In the genomic region with DNA sequence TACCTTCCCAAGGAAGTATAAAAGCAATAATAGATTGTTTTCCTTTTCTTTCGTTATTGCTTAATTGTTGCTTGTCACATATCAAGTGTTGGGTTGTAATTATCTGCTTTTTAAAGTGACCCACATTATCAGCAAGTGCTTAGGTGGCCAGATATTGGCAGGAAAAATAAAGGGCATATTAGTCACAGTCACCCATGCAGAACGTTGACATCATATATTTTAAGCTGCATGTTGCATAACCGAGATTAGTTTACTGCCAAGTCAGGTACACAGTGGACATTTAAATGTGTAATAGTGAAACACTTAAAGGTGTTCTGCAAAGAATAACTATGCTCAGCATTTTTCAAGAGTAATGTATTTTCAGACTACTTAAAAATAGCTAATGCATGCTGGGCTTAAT, we compare ENCODE assay signal across 14 cellular contexts. TPM values are rescaled to one million over a fixed set of nuclear protein-coding genes. Genes with fewer than 3 reads are reported as not detected.
A peak's percentile ranks its signal among the peaks of the same experiment; 100 is the strongest.
DNase-seq lines count a peak whose midpoint lies in the region; ATAC-seq and TF ChIP-seq lines count a peak whose summit lies in the region.
"Had no signal": no experiment of that assay in that cellular context is flagged by ENCODE, and none has a peak within 500 bp of the region (broad histone marks: within the 10 kb centered on the region; RNA-seq: fewer than 3 reads in every experiment).

No MANE protein-coding gene starts in this region.

- intact Hi-C loops in left ventricle myocardium superior (cut with micrococcal nuclease) = no loop called here

- no peaks in the 10 kb centered on the region for H3K27me3 ChIP-seq in RWPE2 (ENCODE audit: insufficient read depth, poor library complexity, severe bottlenecking)

- H3K36me3 Mint-ChIP-seq in stimulated activated memory B cell treated with anti-CD40 and anti-IgM and Interleukin-4, amounts not matched to agents 10 μg/mL and 1 μg/mL and 100 μg/mL, for 72 hours = no peaks in the 10 kb centered on the region
- H3K36me3 Mint-ChIP-seq: activated naive CD4-positive, alpha-beta T cell treated with anti-CD3 and anti-CD28 coated beads, Interleukin-2, amount 10 ng/mL, durations not matched to agents 7 days and 5 days had no signal

- H3K27me3 Mint-ChIP-seq in stimulated activated memory B cell treated with anti-CD40 and anti-IgM and Interleukin-4, amounts not matched to agents 10 μg/mL and 1 μg/mL and 100 μg/mL, for 72 hours = no peaks in the 10 kb centered on the region
- H3K27me3 Mint-ChIP-seq: activated naive CD4-positive, alpha-beta T cell treated with anti-CD3 and anti-CD28 coated beads, Interleukin-2, amount 10 ng/mL, durations not matched to agents 7 days and 5 days had no signal

- no peaks in the 10 kb centered on the region for H3K9me3 ChIP-seq in RWPE2 (ENCODE audit: severe bottlenecking)

- no peaks in the 10 kb centered on the region for H3K36me3 ChIP-seq in RWPE2 (ENCODE audit: low read depth)

- no peak for TF ChIP-seq CTCF in RWPE2 (IDR thresholded peaks at IDR 0.05; ENCODE audit: poor library complexity, severe bottlenecking)

- no peaks in the 10 kb centered on the region for H3K9me3 Mint-ChIP-seq in stimulated activated memory B cell treated with anti-CD40 and anti-IgM and Interleukin-4, amounts not matched to agents 10 μg/mL and 1 μg/mL and 100 μg/mL, for 72 hours
- H3K9me3 Mint-ChIP-seq: activated naive CD4-positive, alpha-beta T cell treated with anti-CD3 and anti-CD28 coated beads, Interleukin-2, amount 10 ng/mL, durations not matched to agents 7 days and 5 days had no signal

- in situ Hi-C loops in ACHN (cut with HindIII; ENCODE audit: low pct_ligation_motif_present, low pct_unique_long_range_greater_than_20kb, low sequenced_read_pairs) = no loop called here

- H3K4me1 Mint-ChIP-seq in stimulated activated memory B cell treated with anti-CD40 and anti-IgM and Interleukin-4, amounts not matched to agents 10 μg/mL and 1 μg/mL and 100 μg/mL, for 72 hours = peaks cover 6% of the 10 kb centered on the region
- H3K4me1 Mint-ChIP-seq: activated naive CD4-positive, alpha-beta T cell treated with anti-CD3 and anti-CD28 coated beads, Interleukin-2, amount 10 ng/mL, durations not matched to agents 7 days and 5 days; B cell had no signal

- H3K27ac ChIP-seq in RWPE2 (ENCODE audit: poor library complexity, severe bottlenecking) = no peak overlapping the region

- DNase-seq in ACHN (peak; percentile 34), NCI-H1417 (lab: John Stamatoyannopoulos, UW) (peak in 2 of 3 experiments; percentile 52 to 92), RWPE2 (ENCODE audit: low spot score) (no peak), left ventricle myocardium superior (no peak), D341Med (ENCODE audit: low spot score) (no peak), KG1 (lab: John Stamatoyannopoulos, UW) (no peak)
- DNase-seq: activated naive CD4-positive, alpha-beta T cell treated with anti-CD3 and anti-CD28 coated beads, Interleukin-2, amount 10 ng/mL, durations not matched to agents 7 days and 5 days; NCI-H2171; retina; T1000 had no signal

- peaks cover 4% of the 10 kb centered on the region for H3K4me1 ChIP-seq in RWPE2 (ENCODE audit: insufficient read depth, poor library complexity, severe bottlenecking)

- no peak overlapping the region for H3K27ac Mint-ChIP-seq in stimulated activated memory B cell treated with anti-CD40 and anti-IgM and Interleukin-4, amounts not matched to agents 10 μg/mL and 1 μg/mL and 100 μg/mL, for 72 hours
- H3K27ac Mint-ChIP-seq: activated naive CD4-positive, alpha-beta T cell treated with anti-CD3 and anti-CD28 coated beads, Interleukin-2, amount 10 ng/mL, durations not matched to agents 7 days and 5 days; B cell had no signal

- peak; percentile 87 for ATAC-seq in RWPE2 (ENCODE audit: low read depth)
- peak; percentile 85 for ATAC-seq in left ventricle myocardium superior
- ATAC-seq in GM18870 (IDR thresholded peaks at IDR 0.05; ENCODE audit: unreplicated experiment) = no peak
- ATAC-seq in stimulated activated memory B cell treated with anti-CD40 and anti-IgM and Interleukin-4, amounts not matched to agents 10 μg/mL and 1 μg/mL and 100 μg/mL, for 72 hours = no peak
- ATAC-seq: HCT116 had no signal

- H3K4me3 ChIP-seq in RWPE2 (ENCODE audit: severe bottlenecking) = no peak overlapping the region

- H3K4me3 Mint-ChIP-seq in stimulated activated memory B cell treated with anti-CD40 and anti-IgM and Interleukin-4, amounts not matched to agents 10 μg/mL and 1 μg/mL and 100 μg/mL, for 72 hours = no peak overlapping the region
- H3K4me3 Mint-ChIP-seq: activated naive CD4-positive, alpha-beta T cell treated with anti-CD3 and anti-CD28 coated beads, Interleukin-2, amount 10 ng/mL, durations not matched to agents 7 days and 5 days; B cell had no signal

RNA-seq across cellular contexts. Expression of gene NEBL, which starts 11.4 kb away (rescaled TPM):
- 781 TPM for total RNA-seq in left ventricle myocardium superior
- total RNA-seq: B cell had no signal

Comparison
In these comparisons a context has a peak if more than half of its experiments do, and no peak if none do; other contexts are left out.
1. DNase-seq: peak in ACHN (single experiment) and NCI-H1417 (2 of 3); none in RWPE2 (single experiment), left ventricle myocardium superior (single experiment), D341Med (single experiment) and KG1 (single experiment).
2. ATAC-seq: peak in RWPE2 (single experiment) and left ventricle myocardium superior (single experiment); none in GM18870 (single experiment) and stimulated activated memory B cell treated with anti-CD40 and anti-IgM and Interleukin-4, amounts not matched to agents 10 μg/mL and 1 μg/mL and 100 μg/mL, for 72 hours (single experiment).